ENCODE assay signal across 2 cellular contexts in the genomic region with DNA sequence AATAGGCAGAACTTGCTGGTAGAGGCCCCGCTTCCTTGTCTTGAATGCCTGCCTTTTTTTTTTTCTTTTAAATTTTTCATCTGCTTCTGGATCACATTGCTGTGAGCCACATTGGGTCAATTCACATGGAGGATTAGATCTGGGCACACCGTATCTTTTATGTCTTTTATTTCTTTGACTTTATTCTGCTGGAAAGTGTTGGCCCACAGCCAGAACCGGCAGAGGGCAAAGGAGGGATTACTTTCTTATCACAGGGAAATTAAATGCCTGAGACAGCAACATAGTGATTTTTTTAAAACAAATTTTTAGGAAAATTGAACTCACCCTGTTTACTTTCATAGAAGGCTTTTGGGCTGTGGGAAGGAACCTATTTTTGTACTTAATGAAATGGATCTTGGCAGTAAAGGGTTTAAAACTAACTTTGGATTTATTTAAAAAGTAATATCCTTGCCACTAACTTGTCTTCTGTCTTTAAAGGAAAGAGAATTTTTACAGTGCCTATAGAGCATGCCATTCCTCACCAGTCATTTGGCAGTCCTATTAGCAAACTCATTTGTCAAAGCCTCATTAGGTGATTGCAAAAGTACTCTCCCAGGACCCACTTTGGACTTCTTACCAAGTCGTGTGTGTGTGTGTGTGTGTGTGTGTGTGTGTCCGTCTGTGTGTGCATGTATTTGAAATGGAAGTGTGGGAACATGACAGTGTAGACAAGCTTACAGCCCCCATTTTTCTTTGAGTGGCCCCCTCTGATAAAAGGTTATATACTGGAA.
TF ChIP-seq lines count a peak whose summit lies in the region.

No MANE protein-coding gene starts in this region.

TF ChIP-seq in SK-N-SH treated with all-trans-retinoic acid at 6 μM for 48 hours, 23 proteins besides CTCF, POLR2A, EP300 and RAD21:
- TF ChIP-seq ZFP30 (CRISPR knock-in tag; IDR thresholded peaks at IDR 0.05) (no peak), ISL1 (CRISPR knock-in tag; IDR thresholded peaks at IDR 0.05) (peak; percentile 63)

TF ChIP-seq in endothelial cell of umbilical vein, 7 proteins besides CTCF, POLR2A, EP300 and RAD21:
- TF ChIP-seq JUN (IDR thresholded peaks at IDR 0.05; ENCODE audit: borderline replicate concordance, insufficient read depth, insufficient read length, low read depth) (no peak), POLR2AphosphoS5 (IDR thresholded peaks at IDR 0.05; ENCODE audit: insufficient read depth, low read depth, low read length) (no peak), FOS (IDR thresholded peaks at IDR 0.05; ENCODE audit: borderline replicate concordance, insufficient read depth, low read length) (no peak), MAX (IDR thresholded peaks at IDR 0.05; ENCODE audit: insufficient read depth, insufficient read length) (no peak), GATA2 (IDR thresholded peaks at IDR 0.05; ENCODE audit: insufficient read depth, insufficient read length, low read depth, low read length) (no peak), MYC (IDR thresholded peaks at IDR 0.05; ENCODE audit: low read depth, low read length) (no peak), EZH2 (IDR thresholded peaks at IDR 0.05; ENCODE audit: borderline replicate concordance, low read depth, low read length, severe bottlenecking) (no peak)
